Comparison of ENCODE assay signal across 9 cellular contexts in the genomic region with DNA sequence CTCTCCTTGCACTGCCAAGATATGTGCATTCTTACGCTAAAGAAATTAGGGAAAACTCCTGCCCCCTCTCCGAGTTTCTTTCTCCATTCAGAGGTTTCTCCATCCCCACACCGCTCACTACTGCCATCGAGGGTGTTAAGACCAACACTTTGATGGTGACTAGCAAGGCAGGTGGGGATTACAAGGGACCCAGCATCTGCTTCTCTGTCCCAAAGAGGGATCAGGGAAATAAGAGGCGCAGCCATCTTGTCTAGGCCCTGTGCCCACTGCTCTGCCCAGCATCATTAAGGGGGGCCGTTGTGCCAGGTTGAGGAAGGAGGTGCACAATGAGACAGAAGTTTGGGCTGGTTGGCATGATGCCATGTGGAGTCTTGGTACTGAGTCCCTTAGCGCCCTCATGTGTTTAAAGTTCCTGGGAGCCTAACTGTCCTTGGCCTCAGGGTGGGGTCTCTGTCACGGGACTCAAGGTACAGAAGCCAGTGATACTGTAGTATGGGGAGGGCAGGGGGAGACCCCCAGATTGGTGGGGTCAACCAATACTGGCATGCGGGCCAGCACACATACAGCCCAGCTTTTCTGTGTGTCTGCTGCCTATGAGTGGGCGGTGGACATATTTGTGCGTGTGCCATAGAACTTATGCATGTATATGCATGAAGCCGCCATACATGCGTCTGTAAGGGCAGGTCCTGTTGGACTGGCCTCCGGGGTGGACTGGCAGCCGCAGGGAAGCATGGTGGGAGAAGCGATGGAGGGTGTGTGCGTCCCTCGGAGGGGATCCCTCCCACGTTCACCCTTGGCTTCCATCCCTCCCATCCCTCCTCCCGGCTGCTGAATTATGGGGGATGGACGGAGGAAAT. TPM values are rescaled to one million over a fixed set of nuclear protein-coding genes. Genes with fewer than 3 reads are reported as not detected.
DNase-seq lines count a peak whose midpoint lies in the region; ATAC-seq and TF ChIP-seq lines count a peak whose summit lies in the region.
"Had no signal": no experiment of that assay in that cellular context is flagged by ENCODE, and none has a peak within 500 bp of the region (broad histone marks: within the 10 kb centered on the region; RNA-seq: fewer than 3 reads in every experiment).

No MANE protein-coding gene starts in this region.

- no peaks in the 10 kb centered on the region for H3K36me3 ChIP-seq in ovary

- WGBS in ovary, 3 donors: 25 to 33% (median 31%) methylated on average over 21 of the region's 21 CpGs

- intact Hi-C loops in ovary (cut with DNase I): loop anchor here in 3 of 4 donors (2.0 to 10.0 kb wide), 3 partner anchors 23 to 529 kb away; partner anchors contain the start of gene UBE2Q1 (in 1 of the 3)

- H3K4me1 Mint-ChIP-seq in activated CD4-positive, alpha-beta T cell treated with anti-CD3 and anti-CD28 coated beads, Interleukin-2, amount 10 ng/mL, durations not matched to agents 7 days and 5 days: peaks cover 48% of the 10 kb centered on the region
- H3K4me1 Mint-ChIP-seq in T-cell: peaks cover 41 to 54% (median 50%) of the 10 kb centered on the region in 3 donors

- peaks cover 19% of the 10 kb centered on the region for H3K4me1 ChIP-seq in ovary (ENCODE audit: insufficient read depth)

- no peaks in the 10 kb centered on the region for H3K9me3 Mint-ChIP-seq in activated CD4-positive, alpha-beta T cell treated with anti-CD3 and anti-CD28 coated beads, Interleukin-2, amount 10 ng/mL, durations not matched to agents 7 days and 5 days
- no peaks in the 10 kb centered on the region for H3K9me3 Mint-ChIP-seq in T-cell

- H3K27ac Mint-ChIP-seq in activated CD4-positive, alpha-beta T cell treated with anti-CD3 and anti-CD28 coated beads, Interleukin-2, amount 10 ng/mL, durations not matched to agents 7 days and 5 days: peak overlapping the region; percentile 89
- H3K27ac Mint-ChIP-seq in T-cell: peak overlapping the region; percentile 81 to 97

- peaks cover 7% of the 10 kb centered on the region for H3K36me3 Mint-ChIP-seq in activated CD4-positive, alpha-beta T cell treated with anti-CD3 and anti-CD28 coated beads, Interleukin-2, amount 10 ng/mL, durations not matched to agents 7 days and 5 days (ENCODE audit: low read depth)
- no peaks in the 10 kb centered on the region for H3K36me3 Mint-ChIP-seq in T-cell

- H3K27me3 ChIP-seq in ovary: peaks cover 16% of the 10 kb centered on the region

- H3K27ac ChIP-seq in epithelial cell of prostate (peak overlapping the region; percentile 82), ovary (no peak overlapping the region)

- TF ChIP-seq POLR2A in ovary (IDR thresholded peaks at IDR 0.05): no peak

- ATAC-seq in HG03439 (IDR thresholded peaks at IDR 0.05; ENCODE audit: unreplicated experiment): peak; percentile 3
- ATAC-seq in T-cell (replicated peaks in 1 of 4): no peak
- no peak for ATAC-seq in HG02852 (IDR thresholded peaks at IDR 0.05; ENCODE audit: unreplicated experiment)
- no peak for ATAC-seq in HG02973 (IDR thresholded peaks at IDR 0.05; ENCODE audit: unreplicated experiment)

- peak overlapping the region; percentile 79 for H3K4me3 Mint-ChIP-seq in activated CD4-positive, alpha-beta T cell treated with anti-CD3 and anti-CD28 coated beads, Interleukin-2, amount 10 ng/mL, durations not matched to agents 7 days and 5 days
- peak overlapping the region; percentile 87 to 97 (median 94) for H3K4me3 Mint-ChIP-seq in T-cell

- H3K9me3 ChIP-seq in ovary: no peaks in the 10 kb centered on the region

- POLR2A ChIA-PET in activated CD4-positive, alpha-beta T cell treated with anti-CD3 and anti-CD28 coated beads, Interleukin-2, amount 10 ng/mL, durations not matched to agents 7 days and 5 days (lab: Charles Lee): interaction anchor here (1.0 kb wide), 2 partner anchors 89 to 101 kb away, joined by 3 read pairs; partner anchors contain the start of genes FLAD1 and KRTCAP2
- POLR2A ChIA-PET in T-cell (lab: Charles Lee): interaction anchor here (0.6 to 0.8 kb wide), 2 partner anchors 111 to 452 kb away, joined by 3 read pairs; no protein-coding TSS in a partner anchor

- DNase-seq in activated CD4-positive, alpha-beta T cell treated with anti-CD3 and anti-CD28 coated beads, Interleukin-2, amount 10 ng/mL, durations not matched to agents 7 days and 5 days: peak; percentile 60
- DNase-seq in activated CD4-positive, alpha-beta T cell treated with anti-CD3 and anti-CD28 coated beads, Interleukin-2, amount 50 U/mL, for 4 hours: no peak
- DNase-seq in T-cell (peak in 2 of 34 experiments; percentile 22 to 27), epithelial cell of prostate (ENCODE audit: low read depth, low spot score) (no peak), ovary (peak; percentile 48 to 75 (median 59))

- peaks cover 43% of the 10 kb centered on the region for H3K27me3 Mint-ChIP-seq in activated CD4-positive, alpha-beta T cell treated with anti-CD3 and anti-CD28 coated beads, Interleukin-2, amount 10 ng/mL, durations not matched to agents 7 days and 5 days
- peaks cover 25 to 37% of the 10 kb centered on the region in 2 donors for H3K27me3 Mint-ChIP-seq in T-cell

- peak overlapping the region; percentile 61 for H3K4me3 ChIP-seq in ovary

- TF ChIP-seq CTCF in ovary (IDR thresholded peaks at IDR 0.05): no peak

- no peak for TF ChIP-seq EP300 in ovary (IDR thresholded peaks at IDR 0.05)

- CTCF ChIA-PET in activated CD4-positive, alpha-beta T cell treated with anti-CD3 and anti-CD28 coated beads, Interleukin-2, amount 10 ng/mL, durations not matched to agents 7 days and 5 days (lab: Charles Lee): interaction anchor here (0.6 to 3.1 kb wide), 35 partner anchors 9 to 1065 kb away, joined by 3 to 39 read pairs (median 5); partner anchors contain the start of genes ADAM15, DPM3, FLAD1 and KRTCAP2
- CTCF ChIA-PET in T-cell (lab: Charles Lee): interaction anchor here in 1 of 2 donors (0.6 to 2.6 kb wide), 19 partner anchors 9 to 605 kb away, joined by 3 to 57 read pairs (median 6); partner anchors contain the start of genes ADAM15, EFNA4, KRTCAP2 and PBXIP1

RNA-seq across cellular contexts. Expression of gene EFNA3, which starts 5.5 kb away (rescaled TPM):
- 1 to 10 TPM; 2.3 to 2.7 TPM for total RNA-seq in activated CD4-positive, alpha-beta T cell treated with anti-CD3 and anti-CD28 coated beads, Interleukin-2, amount 10 ng/mL, durations not matched to agents 7 days and 5 days
- total RNA-seq in T-cell (1 to 10 TPM in 3 of 5 donors, under 1 TPM in 1, not detected in 1; 0.68 to 2.6 (median 2.3) TPM), ovary (1 to 10 TPM; 1.3 to 3.7 (median 2.4) TPM)
- polyA plus RNA-seq in ovary: 1 to 10 TPM; 1.6 to 2.1 TPM

RNA-seq across cellular contexts. Expression of gene EFNA4, which starts 20.6 kb away (rescaled TPM):
- 1 to 10 TPM; 8.2 to 8.3 TPM for total RNA-seq in activated CD4-positive, alpha-beta T cell treated with anti-CD3 and anti-CD28 coated beads, Interleukin-2, amount 10 ng/mL, durations not matched to agents 7 days and 5 days
- total RNA-seq in T-cell (1 to 10 TPM; 3.1 to 7.8 (median 6.6) TPM), ovary (10 to 100 TPM in 5 of 7 donors, 1 to 10 TPM in 2; 8.6 to 14.1 (median 12.2) TPM)
- polyA plus RNA-seq in ovary: 10 to 100 TPM in 1 of 2 donors, 1 to 10 TPM in 1; 7.3 to 10.6 TPM

RNA-seq across cellular contexts. Expression of gene ADAM15, which starts 33.0 kb away (rescaled TPM):
- total RNA-seq in activated CD4-positive, alpha-beta T cell treated with anti-CD3 and anti-CD28 coated beads, Interleukin-2, amount 10 ng/mL, durations not matched to agents 7 days and 5 days: 10 to 100 TPM; 40.2 to 45.0 TPM
- total RNA-seq in T-cell (10 to 100 TPM; 17.3 to 53.0 (median 37.2) TPM), ovary (100 to 1,000 TPM in 1 of 7 donors, 10 to 100 TPM in 6; 34.8 to 149 (median 67.8) TPM)
- 10 to 100 TPM; 17.0 to 61.7 TPM for polyA plus RNA-seq in ovary

RNA-seq across cellular contexts. Expression of gene EFNA1, which starts 43.6 kb away (rescaled TPM):
- total RNA-seq in activated CD4-positive, alpha-beta T cell treated with anti-CD3 and anti-CD28 coated beads, Interleukin-2, amount 10 ng/mL, durations not matched to agents 7 days and 5 days: under 1 TPM in 1 of 2 experiments, not detected in 1; 0.15 TPM
- 1 to 10 TPM; 1.6 to 8.4 (median 5.1) TPM for total RNA-seq in T-cell
- 10 to 100 TPM; 12.1 to 51.6 (median 16.6) TPM for total RNA-seq in ovary
- 10 to 100 TPM; 18.6 to 27.3 TPM for polyA plus RNA-seq in ovary

RNA-seq across cellular contexts. Expression of gene DCST1, which starts 50.5 kb away (rescaled TPM):
- not detected for total RNA-seq in activated CD4-positive, alpha-beta T cell treated with anti-CD3 and anti-CD28 coated beads, Interleukin-2, amount 10 ng/mL, durations not matched to agents 7 days and 5 days
- total RNA-seq in T-cell (under 1 TPM in 3 of 5 donors, not detected in 2; 0.30 to 0.58 (median 0.54) TPM), ovary (under 1 TPM in 4 of 7 donors, not detected in 3; 0.22 to 0.80 (median 0.51) TPM)
- polyA plus RNA-seq in ovary: under 1 TPM in 1 of 2 donors, not detected in 1; 0.06 TPM
- total RNA-seq: pulmonary artery endothelial cell had no signal

Comparison
In these comparisons a context has a peak if more than half of its experiments do, and no peak if none do; other contexts are left out.
1. DNase-seq: peak in activated CD4-positive, alpha-beta T cell treated with anti-CD3 and anti-CD28 coated beads, Interleukin-2, amount 10 ng/mL, durations not matched to agents 7 days and 5 days (single experiment) and ovary (5 of 5); none in activated CD4-positive, alpha-beta T cell treated with anti-CD3 and anti-CD28 coated beads, Interleukin-2, amount 50 U/mL, for 4 hours (0 of 2) and epithelial cell of prostate (single experiment).